22 cellular contexts compared by ENCODE assay signal in the genomic region with DNA sequence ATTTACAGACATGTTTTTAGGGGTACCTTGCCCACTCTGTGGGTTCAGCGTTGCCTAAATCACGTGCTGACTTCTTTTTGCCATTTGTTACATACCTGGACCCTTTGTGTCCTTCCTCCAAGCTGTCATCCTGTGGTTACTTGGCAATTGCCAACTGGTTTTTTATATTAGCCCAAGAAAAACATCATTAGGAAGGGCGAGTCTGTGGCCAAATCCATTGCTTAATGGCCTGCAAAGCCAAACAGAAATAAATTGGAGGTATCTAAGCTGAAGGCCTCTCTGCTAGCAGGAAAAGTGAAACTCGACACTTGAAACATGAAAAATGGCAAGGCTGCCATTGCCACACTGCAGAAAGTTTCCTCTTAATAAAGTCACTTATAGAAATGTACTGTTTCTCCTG.
DNase-seq lines count a peak whose midpoint lies in the region; ATAC-seq and TF ChIP-seq lines count a peak whose summit lies in the region.
"Had no signal": no experiment of that assay in that cellular context is flagged by ENCODE, and none has a peak within 500 bp of the region (broad histone marks: within the 10 kb centered on the region; RNA-seq: fewer than 3 reads in every experiment).

No MANE protein-coding gene starts in this region.

- TF ChIP-seq POLR2A in uterus (IDR thresholded peaks at IDR 0.05), result no peak

- TF ChIP-seq CTCF in uterus (IDR thresholded peaks at IDR 0.05), result no peak

- intact Hi-C loops in aorta (cut with DNase I), result loop anchor here (2.0 to 10.0 kb wide), 4 partner anchors 86 to 188 kb away; no protein-coding TSS in a partner anchor
- intact Hi-C loops in uterus (cut with DNase I; ENCODE audit: low total_unique reads), result no loop called here
- intact Hi-C loops in Right ventricle myocardium superior (cut with DNase I), result no loop called here

- no peaks in the 10 kb centered on the region for H3K36me3 ChIP-seq in aorta (ENCODE audit: control insufficient read depth in 1 of 2, insufficient read depth in 2 of 2, low read length in 1 of 2)
- H3K36me3 ChIP-seq in uterus, result no peaks in the 10 kb centered on the region
- H3K36me3 ChIP-seq: upper lobe of right lung had no signal

- H3K27me3 ChIP-seq in aorta (ENCODE audit: control insufficient read depth in 1 of 2, insufficient read depth in 2 of 2, low read length in 1 of 2), result no peaks in the 10 kb centered on the region
- H3K27me3 ChIP-seq in uterus, result no peaks in the 10 kb centered on the region
- H3K27me3 ChIP-seq: upper lobe of right lung had no signal

- peak overlapping the region; percentile 65 to 76 for H3K27ac ChIP-seq in aorta (ENCODE audit: low read depth in 1 of 2, low read length in 2 of 2)
- no peak overlapping the region for H3K27ac ChIP-seq in uterus
- H3K27ac ChIP-seq: A549, HL-60, upper lobe of right lung had no signal

- H3K4me3 ChIP-seq in aorta (ENCODE audit: low read length in 2 of 2) (no peak overlapping the region), uterus (no peak overlapping the region)
- H3K4me3 ChIP-seq: A549, lung, upper lobe of right lung had no signal

- H3K9me3 ChIP-seq in aorta (ENCODE audit: control insufficient read depth, low read length) (no peaks in the 10 kb centered on the region), uterus (no peaks in the 10 kb centered on the region)
- H3K9me3 ChIP-seq: A549, upper lobe of right lung had no signal

- peak; percentile 64 for ATAC-seq in aorta (ENCODE audit: low FRiP score)
- no peak for ATAC-seq in HG02798 (IDR thresholded peaks at IDR 0.05; ENCODE audit: poor library complexity, unreplicated experiment)
- no peak for ATAC-seq in Right ventricle myocardium superior (ENCODE audit: poor library complexity)
- ATAC-seq: A549; naive thymus-derived CD4-positive, alpha-beta T cell; SK-N-SH treated with all-trans-retinoic acid at 6 μM for 48 hours; upper lobe of right lung had no signal

- DNase-seq in NCI-H748 (lab: John Stamatoyannopoulos, UW; ENCODE audit: unreplicated experiment), result peak; percentile 9
- DNase-seq in NCI-H748 treated with DMSO at 0.1 percent for 48 hours (lab: John Stamatoyannopoulos, UW), result no peak
- DNase-seq in RPMI7951 (ENCODE audit: low read depth), result peak; percentile 64
- DNase-seq in fibroblast of peridontal ligament (ENCODE audit: extremely low read depth), result peak; percentile 6
- peak in 1 of 2 donors; percentile 50 for DNase-seq in aorta
- DNase-seq in uterus, result no peak
- DNase-seq in Right ventricle myocardium superior, result no peak
- DNase-seq: activated CD4-positive, alpha-beta T cell treated with anti-CD3 and anti-CD28 coated beads, Interleukin-2, amount 10 ng/mL, durations not matched to agents 24 days and 14 days; CD4-positive, alpha-beta T cell; EL; endodermal cell; foreskin melanocyte; KBM-7; naive thymus-derived CD4-positive, alpha-beta T cell; NCI-H1105; stimulated activated naive CD4-positive, alpha-beta T cell; upper lobe of right lung had no signal

- WGBS in aorta, 2 donors, result 6 to 7% methylated on average over 4 of the region's 4 CpGs

- H3K4me1 ChIP-seq in aorta (ENCODE audit: control insufficient read depth in 1 of 2, insufficient read depth in 2 of 2, low read length in 2 of 2) (peaks cover 2 to 12% of the 10 kb centered on the region in 2 donors), uterus (no peaks in the 10 kb centered on the region)
- H3K4me1 ChIP-seq: A549, upper lobe of right lung had no signal

Comparison
In these comparisons a context has a peak if more than half of its experiments do, and no peak if none do; other contexts are left out.
1. DNase-seq: peak in NCI-H748 (single experiment), RPMI7951 (single experiment) and fibroblast of peridontal ligament (single experiment); none in NCI-H748 treated with DMSO at 0.1 percent for 48 hours (single experiment), uterus (0 of 2) and Right ventricle myocardium superior (single experiment).
2. H3K27ac ChIP-seq: peak in aorta (2 of 2); none in uterus (0 of 2).
3. intact Hi-C loops: an anchor here in aorta (2.0 to 10.0 kb wide); none called in uterus and Right ventricle myocardium superior.